Comparison of ENCODE assay signal across 23 cellular contexts in genomic region chr9:90706230-90706629, GRCh38.
"Had no signal": no experiment of that assay in that cellular context is flagged by ENCODE, and none has a peak within 500 bp of the region (broad histone marks: within the 10 kb centered on the region; RNA-seq: fewer than 3 reads in every experiment).

No MANE protein-coding gene starts in this region.

- H3K9me3 ChIP-seq: SK-N-SH had no signal

- H3K27ac ChIP-seq: RWPE1 had no signal

- ATAC-seq: HepG2, Panc1, PC-3 had no signal

- DNase-seq: IMR-90, Karpas-422, KG1, MM.1S, NCI-H1092 treated with DMSO at 0.1 percent for 48 hours, NCI-H1436, NCI-H187, NCI-H2029, NCI-H2081 treated with DMSO at 0.1 percent for 48 hours, NCI-H2171, NCI-H226, NCI-H446, NCI-H510A, NCI-H524 treated with DMSO at 0.1 percent for 48 hours, NCI-H69, NCI-H774, PC-3, SHP77, SK-N-SH, SW 1271 had no signal
